8 cellular contexts compared by ENCODE assay signal in the genomic region with DNA sequence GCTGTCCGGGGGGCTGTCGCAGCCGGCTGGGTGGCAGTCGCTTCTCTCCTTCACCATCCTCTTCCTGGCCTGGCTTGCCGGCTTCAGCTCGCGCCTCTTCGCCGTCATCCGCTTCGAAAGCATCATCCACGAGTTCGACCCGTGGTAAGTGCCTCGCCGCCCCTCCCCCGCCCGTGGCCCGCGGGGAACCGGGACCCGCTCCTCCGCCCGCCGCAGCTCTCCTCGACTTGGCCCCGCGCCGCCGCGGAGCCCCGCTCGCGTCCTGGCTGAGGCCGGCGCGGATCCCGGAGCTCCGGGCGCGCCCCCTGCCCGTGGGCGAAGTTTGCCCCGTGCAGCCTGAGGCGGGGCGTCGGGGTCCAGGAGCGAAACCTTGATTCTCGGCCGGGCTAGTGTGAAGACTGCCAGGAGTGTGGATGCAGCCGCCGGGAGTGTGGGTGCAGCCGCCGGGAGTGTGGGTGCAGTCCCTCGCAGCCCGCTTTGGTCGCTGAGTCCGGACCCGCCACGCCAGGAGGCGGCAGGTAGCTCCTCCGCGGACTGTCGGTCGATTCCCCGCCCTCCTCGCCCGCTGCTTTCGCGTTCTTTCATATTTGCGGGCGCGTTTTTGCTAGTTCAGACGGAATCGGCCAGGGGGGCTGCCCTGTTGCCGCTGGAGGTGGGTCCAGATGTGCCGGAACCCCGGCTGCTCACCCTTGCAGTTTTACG. TPM values are rescaled to one million over a fixed set of nuclear protein-coding genes. Genes with fewer than 3 reads are reported as not detected.
DNase-seq lines count a peak whose midpoint lies in the region; ATAC-seq, FAIRE-seq and TF ChIP-seq lines count a peak whose summit lies in the region.

No MANE protein-coding gene starts in this region.

- 0 out of 2 replicates have a peak, but pooled peaks have one; percentile 8 for TF ChIP-seq POLR2A in GM12891 (IDR thresholded peaks at IDR 0.05; ENCODE audit: low read depth, low read length)
- TF ChIP-seq POLR2A in testis (IDR thresholded peaks at IDR 0.05), result no peak

- intact Hi-C loops in testis (cut with DNase I; ENCODE audit: low total_unique reads), result no loop called here

- H3K9me3 ChIP-seq in neuron (ENCODE audit: low read length) (no peaks in the 10 kb centered on the region), testis (no peaks in the 10 kb centered on the region)

- no peaks in the 10 kb centered on the region for H3K27me3 ChIP-seq in neuron (ENCODE audit: insufficient read depth, low read length)
- H3K27me3 ChIP-seq in testis, result no peaks in the 10 kb centered on the region

- H3K4me1 ChIP-seq in neuron (ENCODE audit: insufficient read depth, low read length) (peaks cover 24% of the 10 kb centered on the region), testis (peaks cover 38% of the 10 kb centered on the region)

- no peaks in the 10 kb centered on the region for H3K9me3 Mint-ChIP-seq in activated T-helper 17 cell treated with anti-CD3 and anti-CD28 coated beads, Interleukin-2, amount 50 U/mL, for 72 hours

- TF ChIP-seq CTCF in fibroblast of villous mesenchyme (IDR thresholded peaks at IDR 0.05; ENCODE audit: insufficient read depth, low read depth, low read length) (peak; percentile 21), testis (IDR thresholded peaks at IDR 0.05) (no peak)

- 0% methylated on average over 28 to 73 of the region's 79 CpGs for WGBS in testis, 2 donors

- H3K36me3 ChIP-seq in neuron (ENCODE audit: insufficient read depth, low read length) (no peaks in the 10 kb centered on the region), testis (ENCODE audit: low read depth, missing control alignments) (no peaks in the 10 kb centered on the region)

- H3K4me3 ChIP-seq in fibroblast of villous mesenchyme (ENCODE audit: low read depth, low read length) (peak overlapping the region; percentile 85), neuron (ENCODE audit: low read length) (peak overlapping the region; percentile 99), testis (peak overlapping the region; percentile 84 to 92)

- DNase-seq in GM12891 (ENCODE audit: insufficient read length, low spot score) (no peak), NCI-H69 (lab: John Stamatoyannopoulos, UW) (peak; percentile 54), fibroblast of villous mesenchyme (ENCODE audit: low read depth) (peak; percentile 27), testis (peak; percentile 60), NCI-H524 treated with DMSO at 0.1 percent for 48 hours (lab: John Stamatoyannopoulos, UW) (no peak)

- no peaks in the 10 kb centered on the region for H3K27me3 Mint-ChIP-seq in activated T-helper 17 cell treated with anti-CD3 and anti-CD28 coated beads, Interleukin-2, amount 50 U/mL, for 72 hours

- FAIRE-seq in GM12891 (lab: Jason Lieb, UNC), result peak; percentile 54

- peak; percentile 2 for ATAC-seq in HG02571 (IDR thresholded peaks at IDR 0.05; ENCODE audit: unreplicated experiment)
- ATAC-seq in activated T-helper 17 cell treated with anti-CD3 and anti-CD28 coated beads, Interleukin-2, amount 50 U/mL, for 72 hours (replicated peaks), result no peak

- H3K27ac Mint-ChIP-seq in activated T-helper 17 cell treated with anti-CD3 and anti-CD28 coated beads, Interleukin-2, amount 50 U/mL, for 72 hours, result peak overlapping the region; percentile 95

- peaks cover 21% of the 10 kb centered on the region for H3K4me1 Mint-ChIP-seq in activated T-helper 17 cell treated with anti-CD3 and anti-CD28 coated beads, Interleukin-2, amount 50 U/mL, for 72 hours

- H3K4me3 Mint-ChIP-seq in activated T-helper 17 cell treated with anti-CD3 and anti-CD28 coated beads, Interleukin-2, amount 50 U/mL, for 72 hours, result no peak overlapping the region

- peaks cover 50% of the 10 kb centered on the region for H3K36me3 Mint-ChIP-seq in activated T-helper 17 cell treated with anti-CD3 and anti-CD28 coated beads, Interleukin-2, amount 50 U/mL, for 72 hours (ENCODE audit: low read depth)

- peak overlapping the region; percentile 68 for H2AFZ ChIP-seq in neuron (ENCODE audit: low read depth, low read length)

- peak overlapping the region; percentile 98 for H3K27ac ChIP-seq in testis

TF ChIP-seq in GM12891, 5 proteins besides CTCF, POLR2A, EP300 and RAD21:
- TF ChIP-seq PAX5 (IDR thresholded peaks at IDR 0.05; ENCODE audit: insufficient read depth, low read length, severe bottlenecking), result no peak
- TF ChIP-seq POLR2AphosphoS5 (IDR thresholded peaks at IDR 0.05; ENCODE audit: low read depth, low read length), result no peak
- no peak for TF ChIP-seq SPI1 (IDR thresholded peaks at IDR 0.05; ENCODE audit: low read depth, low read length)
- no peak for TF ChIP-seq TAF1 (IDR thresholded peaks at IDR 0.05; ENCODE audit: low read depth, low read length)
- no peak for TF ChIP-seq POU2F2 (IDR thresholded peaks at IDR 0.05; ENCODE audit: low read depth, low read length)

RNA-seq across cellular contexts. Expression of gene STT3B, which starts 0.6 kb away (rescaled TPM):
- 65.3 TPM for polyA plus RNA-seq in GM12891 (2012; ENCODE audit: low read depth, missing spikeins)
- total RNA-seq in activated T-helper 17 cell treated with anti-CD3 and anti-CD28 coated beads, Interleukin-2, amount 50 U/mL, for 72 hours, result 100 to 1,000 TPM in 1 of 2 donors, 10 to 100 TPM in 1; 88.9 to 155 TPM
- total RNA-seq in fibroblast of villous mesenchyme, result 187 and 244 TPM in 2 replicates
- total RNA-seq in testis, result 100 to 1,000 TPM; 140 to 178 TPM
- 231 TPM for polyA plus RNA-seq in testis (ENCODE audit: insufficient read depth, low read depth, low replicate concordance)

Comparison
In these comparisons a context has a peak if more than half of its experiments do, and no peak if none do; other contexts are left out.
1. DNase-seq: peak in NCI-H69 (single experiment), fibroblast of villous mesenchyme (single experiment) and testis (single experiment); none in GM12891 (single experiment) and NCI-H524 treated with DMSO at 0.1 percent for 48 hours (single experiment).
2. Peak in every context shown above with its lines, with median percentiles within 50 percentile points of each other: H3K4me3 ChIP-seq.